17 cellular contexts compared by ENCODE assay signal in the genomic region with DNA sequence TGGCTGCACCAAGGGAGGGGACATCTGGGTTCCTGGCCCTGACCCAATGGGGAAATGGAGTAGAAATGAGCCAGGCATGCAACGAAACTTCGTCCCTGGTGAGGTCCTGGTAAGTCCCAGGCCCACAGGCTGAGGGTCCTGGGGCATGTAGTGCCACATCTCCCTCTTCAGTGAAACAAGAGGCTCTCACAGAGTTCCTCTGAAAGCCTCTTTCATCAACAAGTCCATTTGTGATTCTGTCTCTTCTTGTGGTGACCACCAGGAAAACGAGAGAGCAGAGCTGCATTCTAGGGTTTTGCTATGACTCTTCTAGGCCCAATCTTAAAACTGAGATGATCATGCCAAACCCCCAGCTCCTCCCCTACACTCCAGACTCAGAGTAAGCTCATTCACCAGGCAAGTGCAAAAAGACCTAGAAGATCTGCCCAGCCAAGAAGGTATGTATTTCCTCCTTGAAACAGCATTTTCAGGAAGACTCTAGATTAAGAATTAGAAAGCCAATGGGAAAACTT.
"Had no signal": no experiment of that assay in that cellular context is flagged by ENCODE, and none has a peak within 500 bp of the region (broad histone marks: within the 10 kb centered on the region; RNA-seq: fewer than 3 reads in every experiment).

No MANE protein-coding gene starts in this region.

- DNase-seq: activated B cell treated with CpG ODN at 0.5 μM for 24 hours; activated CD4-positive, alpha-beta memory T cell treated with anti-CD3 and anti-CD28 coated beads for 36 hours; activated CD4-positive, alpha-beta T cell treated with anti-CD3 and anti-CD28 coated beads for 1 hour; activated CD4-positive, alpha-beta T cell treated with anti-CD3 and anti-CD28 coated beads, Interleukin-2, amount 10 ng/mL, durations not matched to agents 7 days and 5 days; activated CD8-positive, alpha-beta memory T cell treated with anti-CD3 and anti-CD28 coated beads for 24 hours; activated naive CD4-positive, alpha-beta T cell treated with anti-CD3 and anti-CD28 coated beads, Interleukin-2, amount 50 U/mL, for 16 hours; activated naive CD8-positive, alpha-beta T cell treated with anti-CD3 and anti-CD28 coated beads, Interleukin-2, amount 10 ng/mL, durations not matched to agents 7 days and 5 days; activated T-cell treated with anti-CD3 and anti-CD28 coated beads, Interleukin-2, amount 50 U/mL, for 72 hours; adrenal gland; MM.1S; NCI-H1105; NCI-H1436; NCI-H1694 treated with DMSO at 0.1 percent for 48 hours; NCI-H2029 treated with DMSO at 0.1 percent for 48 hours; SIG-M5; T-helper 17 cell; T-helper 9 cell had no signal

- H3K4me3 Mint-ChIP-seq: activated B cell treated with CpG ODN at 0.5 μM for 24 hours; activated CD4-positive, alpha-beta memory T cell treated with anti-CD3 and anti-CD28 coated beads for 36 hours; activated CD4-positive, alpha-beta T cell treated with anti-CD3 and anti-CD28 coated beads, Interleukin-2, amount 10 ng/mL, durations not matched to agents 7 days and 5 days; activated naive CD8-positive, alpha-beta T cell treated with anti-CD3 and anti-CD28 coated beads, Interleukin-2, amount 10 ng/mL, durations not matched to agents 7 days and 5 days; activated T-cell treated with anti-CD3 and anti-CD28 coated beads, Interleukin-2, amount 50 U/mL, for 72 hours; T-helper 17 cell had no signal

- H3K27me3 ChIP-seq: adrenal gland had no signal

- H3K36me3 Mint-ChIP-seq: activated CD4-positive, alpha-beta memory T cell treated with anti-CD3 and anti-CD28 coated beads for 36 hours; activated naive CD8-positive, alpha-beta T cell treated with anti-CD3 and anti-CD28 coated beads, Interleukin-2, amount 10 ng/mL, durations not matched to agents 7 days and 5 days had no signal

- H3K27ac Mint-ChIP-seq: activated B cell treated with CpG ODN at 0.5 μM for 24 hours; activated CD4-positive, alpha-beta memory T cell treated with anti-CD3 and anti-CD28 coated beads for 36 hours; activated CD4-positive, alpha-beta T cell treated with anti-CD3 and anti-CD28 coated beads, Interleukin-2, amount 10 ng/mL, durations not matched to agents 7 days and 5 days; activated naive CD8-positive, alpha-beta T cell treated with anti-CD3 and anti-CD28 coated beads, Interleukin-2, amount 10 ng/mL, durations not matched to agents 7 days and 5 days; activated T-cell treated with anti-CD3 and anti-CD28 coated beads, Interleukin-2, amount 50 U/mL, for 72 hours; T-helper 17 cell had no signal

- H3K36me3 ChIP-seq: adrenal gland had no signal

- H3K4me1 Mint-ChIP-seq: activated B cell treated with CpG ODN at 0.5 μM for 24 hours; activated CD4-positive, alpha-beta T cell treated with anti-CD3 and anti-CD28 coated beads, Interleukin-2, amount 10 ng/mL, durations not matched to agents 7 days and 5 days; activated naive CD8-positive, alpha-beta T cell treated with anti-CD3 and anti-CD28 coated beads, Interleukin-2, amount 10 ng/mL, durations not matched to agents 7 days and 5 days; T-helper 17 cell had no signal

- H3K27ac ChIP-seq: adrenal gland had no signal

- ATAC-seq: T-helper 17 cell had no signal

- H3K4me1 ChIP-seq: adrenal gland had no signal

- H3K9me3 ChIP-seq: adrenal gland had no signal

- H3K9me3 Mint-ChIP-seq: activated B cell treated with CpG ODN at 0.5 μM for 24 hours; activated CD4-positive, alpha-beta memory T cell treated with anti-CD3 and anti-CD28 coated beads for 36 hours; activated CD4-positive, alpha-beta T cell treated with anti-CD3 and anti-CD28 coated beads, Interleukin-2, amount 10 ng/mL, durations not matched to agents 7 days and 5 days; activated naive CD8-positive, alpha-beta T cell treated with anti-CD3 and anti-CD28 coated beads, Interleukin-2, amount 10 ng/mL, durations not matched to agents 7 days and 5 days; activated T-cell treated with anti-CD3 and anti-CD28 coated beads, Interleukin-2, amount 50 U/mL, for 72 hours had no signal

- H3K4me3 ChIP-seq: adrenal gland had no signal

- H3K27me3 Mint-ChIP-seq: activated CD4-positive, alpha-beta memory T cell treated with anti-CD3 and anti-CD28 coated beads for 36 hours had no signal
